ENCODE assay signal across 17 cellular contexts in the genomic region with DNA sequence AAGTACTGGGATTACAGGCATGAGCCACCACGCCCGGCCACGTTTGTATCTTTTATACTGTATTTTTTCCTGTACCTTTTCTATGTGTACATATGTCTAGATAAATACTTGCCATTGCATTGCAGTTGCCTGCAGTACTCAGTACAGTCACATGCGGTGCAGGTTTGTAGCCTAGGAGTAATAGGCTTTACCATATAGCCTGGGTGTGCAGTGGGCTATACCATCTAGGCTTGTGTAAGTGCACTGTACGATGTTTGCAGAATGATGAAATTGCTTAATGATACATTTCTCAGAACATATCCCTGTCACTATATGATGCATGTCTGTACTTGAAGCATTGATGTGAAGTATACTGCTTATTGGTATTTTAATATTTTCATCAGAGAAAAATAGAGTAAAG.
DNase-seq lines count a peak whose midpoint lies in the region; TF ChIP-seq lines count a peak whose summit lies in the region.
"Had no signal": no experiment of that assay in that cellular context is flagged by ENCODE, and none has a peak within 500 bp of the region (broad histone marks: within the 10 kb centered on the region; RNA-seq: fewer than 3 reads in every experiment).

No MANE protein-coding gene starts in this region.

- no peak overlapping the region for H2AFZ ChIP-seq in neural cell (ENCODE audit: low read depth, low read length)
- H2AFZ ChIP-seq: GM23338 had no signal

- no peaks in the 10 kb centered on the region for H3K27me3 ChIP-seq in DOHH2 (ENCODE audit: control insufficient read depth, low read length)
- no peaks in the 10 kb centered on the region for H3K27me3 ChIP-seq in neural cell (ENCODE audit: insufficient read depth, low read depth, low read length)

- H3K4me3 ChIP-seq in DOHH2 (ENCODE audit: low read length) (peak overlapping the region; percentile 27), epithelial cell of esophagus (ENCODE audit: low read length) (no peak overlapping the region), neural cell (ENCODE audit: low read length) (peak overlapping the region; percentile 13)
- H3K4me3 ChIP-seq: GM23338 had no signal

- H3K9me3 ChIP-seq in DOHH2 (ENCODE audit: control insufficient read depth, insufficient read depth, low read length) = no peaks in the 10 kb centered on the region
- no peaks in the 10 kb centered on the region for H3K9me3 ChIP-seq in neural cell (ENCODE audit: low read length)

- peak; percentile 26 for TF ChIP-seq RAD21 in neural cell (conservative IDR thresholded peaks at IDR 0.05)

- H3K9me3 Mint-ChIP-seq in type B pancreatic cell = peaks cover 10% of the 10 kb centered on the region
- H3K9me3 Mint-ChIP-seq: CD8-positive, alpha-beta T cell; GM23338 had no signal

- no peaks in the 10 kb centered on the region for H4K20me1 ChIP-seq in DOHH2 (ENCODE audit: control insufficient read depth, insufficient read depth, low read depth, low read length)
- H4K20me1 ChIP-seq in neural cell (ENCODE audit: insufficient read depth) = no peaks in the 10 kb centered on the region

- H3K27me3 Mint-ChIP-seq in type B pancreatic cell = no peaks in the 10 kb centered on the region
- H3K27me3 Mint-ChIP-seq: B cell had no signal

- no peak for TF ChIP-seq CTCF in DOHH2 (IDR thresholded peaks at IDR 0.05; ENCODE audit: low read depth, low read length, poor library complexity, severe bottlenecking)
- TF ChIP-seq CTCF in epithelial cell of esophagus (IDR thresholded peaks at IDR 0.05; ENCODE audit: insufficient read depth, low read depth, low read length, missing control alignments) = no peak
- TF ChIP-seq CTCF in neural cell (IDR thresholded peaks at IDR 0.05; ENCODE audit: poor library complexity, severe bottlenecking) = no peak
- no peak for TF ChIP-seq CTCF in type B pancreatic cell (conservative IDR thresholded peaks at IDR 0.05)

- H3K79me2 ChIP-seq in DOHH2 (ENCODE audit: control insufficient read depth, low read length) (no peaks in the 10 kb centered on the region), neural cell (replicated peaks; ENCODE audit: insufficient read depth, low read length) (no peaks in the 10 kb centered on the region)

- H3K4me1 Mint-ChIP-seq in type B pancreatic cell (ENCODE audit: unreplicated experiment) = peaks cover 6% of the 10 kb centered on the region
- H3K4me1 Mint-ChIP-seq: GM23338 had no signal

- H3K4me3 Mint-ChIP-seq in type B pancreatic cell = no peak overlapping the region
- H3K4me3 Mint-ChIP-seq: B cell; CD14-positive monocyte; CD8-positive, alpha-beta T cell; GM23338 had no signal

- peak overlapping the region; percentile 63 for H3K4me2 ChIP-seq in DOHH2 (ENCODE audit: low read length)
- H3K4me2 ChIP-seq in neural cell (ENCODE audit: low read length) = no peak overlapping the region
- H3K4me2 ChIP-seq: GM23338 had no signal

- H3K4me1 ChIP-seq in DOHH2 (ENCODE audit: control insufficient read depth, low read length) = peaks cover 65% of the 10 kb centered on the region

- TF ChIP-seq EP300 in neural cell (conservative IDR thresholded peaks at IDR 0.05; ENCODE audit: poor library complexity, severe bottlenecking) = no peak

- H3K9me2 ChIP-seq in DOHH2 (replicated peaks; ENCODE audit: control insufficient read depth, low read length) (no peaks in the 10 kb centered on the region), neural cell (ENCODE audit: insufficient read depth, low read length) (no peaks in the 10 kb centered on the region)

- H3F3A ChIP-seq in DOHH2 (ENCODE audit: control insufficient read depth, insufficient read depth) (peaks cover 17% of the 10 kb centered on the region), neural cell (ENCODE audit: insufficient read depth, low read length, poor library complexity, severe bottlenecking) (no peaks in the 10 kb centered on the region)

- H3K36me3 ChIP-seq in DOHH2 (ENCODE audit: control insufficient read depth, low read length) = peaks cover 12% of the 10 kb centered on the region
- no peaks in the 10 kb centered on the region for H3K36me3 ChIP-seq in neural cell (ENCODE audit: insufficient read depth, low read length)

- peak; percentile 18 for DNase-seq in NCI-H69 (lab: John Stamatoyannopoulos, UW)
- peak; percentile 78 for DNase-seq in epithelial cell of esophagus (ENCODE audit: low read depth)
- no peak for DNase-seq in RKO (ENCODE audit: low spot score)
- DNase-seq in type B pancreatic cell (ENCODE audit: extremely low spot score, unreplicated experiment) = no peak
- no peak for DNase-seq in mucosa of gallbladder (ENCODE audit: low spot score)
- DNase-seq: CD8-positive, alpha-beta T cell; COR-L47; DMS153; DMS79 treated with DMSO at 0.1 percent for 48 hours; GDM1; H7 had no signal

- peak overlapping the region; percentile 99 for H3K27ac ChIP-seq in DOHH2 (ENCODE audit: low read depth, low read length)
- peak overlapping the region; percentile 70 for H3K27ac ChIP-seq in neural cell (ENCODE audit: low read length)

- H3K9ac ChIP-seq in neural cell (ENCODE audit: low read length) = no peak overlapping the region

- H3K36me3 Mint-ChIP-seq in type B pancreatic cell = peaks cover 26% of the 10 kb centered on the region

- no peak overlapping the region for H3K27ac Mint-ChIP-seq in type B pancreatic cell
- H3K27ac Mint-ChIP-seq: B cell; CD8-positive, alpha-beta T cell; GM23338; IgD-negative memory B cell had no signal

TF ChIP-seq in neural cell, 6 proteins besides CTCF, POLR2A, EP300 and RAD21:
- TF ChIP-seq, protein P1, sequence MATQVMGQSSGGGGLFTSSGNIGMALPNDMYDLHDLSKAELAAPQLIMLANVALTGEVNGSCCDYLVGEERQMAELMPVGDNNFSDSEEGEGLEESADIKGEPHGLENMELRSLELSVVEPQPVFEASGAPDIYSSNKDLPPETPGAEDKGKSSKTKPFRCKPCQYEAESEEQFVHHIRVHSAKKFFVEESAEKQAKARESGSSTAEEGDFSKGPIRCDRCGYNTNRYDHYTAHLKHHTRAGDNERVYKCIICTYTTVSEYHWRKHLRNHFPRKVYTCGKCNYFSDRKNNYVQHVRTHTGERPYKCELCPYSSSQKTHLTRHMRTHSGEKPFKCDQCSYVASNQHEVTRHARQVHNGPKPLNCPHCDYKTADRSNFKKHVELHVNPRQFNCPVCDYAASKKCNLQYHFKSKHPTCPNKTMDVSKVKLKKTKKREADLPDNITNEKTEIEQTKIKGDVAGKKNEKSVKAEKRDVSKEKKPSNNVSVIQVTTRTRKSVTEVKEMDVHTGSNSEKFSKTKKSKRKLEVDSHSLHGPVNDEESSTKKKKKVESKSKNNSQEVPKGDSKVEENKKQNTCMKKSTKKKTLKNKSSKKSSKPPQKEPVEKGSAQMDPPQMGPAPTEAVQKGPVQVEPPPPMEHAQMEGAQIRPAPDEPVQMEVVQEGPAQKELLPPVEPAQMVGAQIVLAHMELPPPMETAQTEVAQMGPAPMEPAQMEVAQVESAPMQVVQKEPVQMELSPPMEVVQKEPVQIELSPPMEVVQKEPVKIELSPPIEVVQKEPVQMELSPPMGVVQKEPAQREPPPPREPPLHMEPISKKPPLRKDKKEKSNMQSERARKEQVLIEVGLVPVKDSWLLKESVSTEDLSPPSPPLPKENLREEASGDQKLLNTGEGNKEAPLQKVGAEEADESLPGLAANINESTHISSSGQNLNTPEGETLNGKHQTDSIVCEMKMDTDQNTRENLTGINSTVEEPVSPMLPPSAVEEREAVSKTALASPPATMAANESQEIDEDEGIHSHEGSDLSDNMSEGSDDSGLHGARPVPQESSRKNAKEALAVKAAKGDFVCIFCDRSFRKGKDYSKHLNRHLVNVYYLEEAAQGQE (IDR thresholded peaks at IDR 0.05; ENCODE audit: borderline replicate concordance) = no peak
- TF ChIP-seq EZH2 (IDR thresholded peaks at IDR 0.05; ENCODE audit: borderline replicate concordance, insufficient read depth, low read length, poor library complexity, severe bottlenecking) = no peak
- TF ChIP-seq MXI1 (conservative IDR thresholded peaks at IDR 0.05; ENCODE audit: poor library complexity, severe bottlenecking) = no peak
- TF ChIP-seq SMC3 (conservative IDR thresholded peaks at IDR 0.05; ENCODE audit: poor library complexity) = no peak
- TF ChIP-seq POLR2AphosphoS5 (IDR thresholded peaks at IDR 0.05) = no peak
- no peak for TF ChIP-seq TAF1 (IDR thresholded peaks at IDR 0.05; ENCODE audit: low read depth)

Comparison
In these comparisons a context has a peak if more than half of its experiments do, and no peak if none do; other contexts are left out.
1. DNase-seq: peak in NCI-H69 (single experiment) and epithelial cell of esophagus (single experiment); none in RKO (single experiment), type B pancreatic cell (single experiment) and mucosa of gallbladder (single experiment).